Comparison of ENCODE assay signal across 17 cellular contexts in genomic region chr15:42104095-42104891, GRCh38. TPM values are rescaled to one million over a fixed set of nuclear protein-coding genes. Genes with fewer than 3 reads are reported as not detected.
"Had no signal": no experiment of that assay in that cellular context is flagged by ENCODE, and none has a peak within 500 bp of the region (broad histone marks: within the 10 kb centered on the region; RNA-seq: fewer than 3 reads in every experiment).

No MANE protein-coding gene starts in this region.

- H3K27ac ChIP-seq: brain microvascular endothelial cell, gastrocnemius medialis, heart right ventricle, left ventricle myocardium inferior, ovary had no signal

- H3K4me3 Mint-ChIP-seq: nephron progenitor cell had no signal

- H3K9me3 ChIP-seq: gastrocnemius medialis, left ventricle myocardium inferior, ovary, thyroid gland had no signal

- H3K4me1 ChIP-seq: gastrocnemius medialis had no signal

- H3K27me3 ChIP-seq: brain microvascular endothelial cell, dorsolateral prefrontal cortex, ovary, thyroid gland had no signal

- H3K4me3 ChIP-seq: dorsolateral prefrontal cortex, gastrocnemius medialis, heart right ventricle, left ventricle myocardium inferior, ovary, thyroid gland had no signal

- H3K36me3 ChIP-seq: brain microvascular endothelial cell, gastrocnemius medialis, heart right ventricle, left ventricle myocardium inferior, ovary, thyroid gland had no signal

- ATAC-seq: gastrocnemius medialis, heart right ventricle, SK-N-SH treated with all-trans-retinoic acid at 6 μM for 48 hours had no signal

- DNase-seq: activated CD4-positive, alpha-beta T cell treated with anti-CD3 and anti-CD28 coated beads for 4 hours; activated naive CD4-positive, alpha-beta T cell treated with anti-CD3 and anti-CD28 coated beads, Interleukin-2, amount 50 U/mL, for 16 hours; amniotic stem cell; brain microvascular endothelial cell; dorsolateral prefrontal cortex; gastrocnemius medialis; heart right ventricle; left ventricle myocardium inferior; nephron progenitor cell; ovary; retina; small intestine; thyroid gland had no signal

- H3K27ac Mint-ChIP-seq: nephron progenitor cell had no signal

RNA-seq across cellular contexts. Expression of gene PLA2G4D, which starts 9.9 kb away (rescaled TPM):
- total RNA-seq: heart right ventricle; left ventricle myocardium inferior; mesenteric fat pad; T-helper 1 cell treated with Interleukin-12 subunit alpha and Interleukin-12 subunit beta and Interleukin-4 antibody, amounts not matched to agents 30 ng/mL and 1 ng/mL, for 36 hours; thyroid gland had no signal
- polyA plus RNA-seq: heart right ventricle, ovary had no signal

RNA-seq across cellular contexts. Expression of gene PLA2G4F, which starts 52.1 kb away (rescaled TPM):
- total RNA-seq: cerebellum; mesenteric fat pad; T-helper 1 cell treated with Interleukin-12 subunit alpha and Interleukin-12 subunit beta and Interleukin-4 antibody, amounts not matched to agents 30 ng/mL and 1 ng/mL, for 36 hours had no signal
